Comparison of ENCODE assay signal across 22 cellular contexts in the genomic region with DNA sequence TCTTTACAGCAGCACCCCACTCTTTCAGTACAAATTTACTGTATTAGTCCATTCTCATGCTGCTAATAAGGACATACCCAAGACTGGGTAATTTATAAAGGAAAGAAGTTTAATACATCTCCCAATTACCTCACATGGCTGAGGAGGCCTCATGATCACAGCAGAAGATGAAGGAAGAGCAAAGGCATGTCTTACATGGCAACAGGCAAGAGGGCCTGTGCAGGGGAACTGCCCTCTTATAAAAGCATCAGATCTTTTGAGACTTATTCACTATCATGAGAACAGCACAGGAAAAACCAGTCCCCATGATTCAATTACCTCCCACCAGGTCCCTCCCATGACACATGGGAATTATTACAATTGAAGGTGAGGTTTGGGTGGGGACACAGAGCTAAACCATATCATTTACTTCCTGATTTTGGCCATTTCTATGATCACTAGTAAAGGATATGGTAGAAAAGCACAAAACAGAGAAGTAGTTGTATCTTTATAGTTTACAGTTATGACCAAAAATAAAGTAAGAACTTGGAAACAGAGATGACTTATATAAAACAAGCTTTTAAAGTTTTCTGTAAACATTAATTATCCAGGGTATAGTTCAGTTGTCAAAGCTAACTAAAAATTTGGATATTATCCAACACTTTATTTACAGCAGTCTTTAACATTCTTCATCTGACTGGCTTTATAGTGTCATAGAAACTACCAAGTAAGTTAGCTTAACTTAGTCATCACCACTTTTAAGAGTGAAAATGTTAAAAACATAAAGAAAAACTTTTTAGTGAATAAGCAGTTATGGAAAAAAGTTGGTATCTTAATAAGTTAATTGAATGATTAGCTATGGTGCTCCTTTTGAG.
"Had no signal": no experiment of that assay in that cellular context is flagged by ENCODE, and none has a peak within 500 bp of the region (broad histone marks: within the 10 kb centered on the region; RNA-seq: fewer than 3 reads in every experiment).

No MANE protein-coding gene starts in this region.

- H3K27ac Mint-ChIP-seq: dendritic cell treated with granulocyte-macrophage colony-stimulating factor and Interleukin-4, amounts not matched to agents 40 ng/mL and 50 ng/mL, for 4 days; effector memory CD8-positive, alpha-beta T cell; naive thymus-derived CD4-positive, alpha-beta T cell; nephron progenitor cell; stimulated activated memory B cell treated with anti-CD40 and anti-IgM and Interleukin-4, amounts not matched to agents 10 μg/mL and 1 μg/mL and 100 μg/mL, for 72 hours; stimulated activated naive CD8-positive, alpha-beta T cell treated with anti-CD3 and anti-CD28 coated beads, Interleukin-15, Interleukin-2, amounts not matched to agents 100 ng/mL and 50 ng/mL, for 24 hours had no signal

- H3K27me3 Mint-ChIP-seq: dendritic cell treated with granulocyte-macrophage colony-stimulating factor and Interleukin-4, amounts not matched to agents 40 ng/mL and 50 ng/mL, for 4 days; effector memory CD8-positive, alpha-beta T cell had no signal

- H3K4me1 ChIP-seq: esophagus muscularis mucosa, psoas muscle, spleen, tibial artery, upper lobe of right lung, vagina had no signal

- ATAC-seq: effector memory CD8-positive, alpha-beta T cell; naive thymus-derived CD4-positive, alpha-beta T cell; psoas muscle; sciatic nerve; stimulated activated memory B cell treated with anti-CD40 and anti-IgM and Interleukin-4, amounts not matched to agents 10 μg/mL and 1 μg/mL and 100 μg/mL, for 72 hours; upper lobe of right lung had no signal

- H3K4me1 Mint-ChIP-seq: naive thymus-derived CD4-positive, alpha-beta T cell; nephron progenitor cell; stimulated activated memory B cell treated with anti-CD40 and anti-IgM and Interleukin-4, amounts not matched to agents 10 μg/mL and 1 μg/mL and 100 μg/mL, for 72 hours had no signal

- H3K27me3 ChIP-seq: esophagus muscularis mucosa, hepatocyte, spleen, tibial artery, upper lobe of right lung, vagina had no signal

- DNase-seq: effector memory CD8-positive, alpha-beta T cell; foreskin fibroblast; head of caudate nucleus; kidney glomerular epithelial cell; naive thymus-derived CD4-positive, alpha-beta T cell; nephron progenitor cell; psoas muscle; retina; spleen; stimulated activated CD4-positive, alpha-beta T cell treated with anti-CD3 and anti-CD28 coated beads, Interleukin-15, amount 100 ng/mL, for 24 hours; stimulated activated CD4-positive, alpha-beta T cell treated with anti-CD3 and anti-CD28 coated beads, Interleukin-1b, Interleukin-23, amount 100 ng/mL, for 48 hours; stimulated activated CD4-positive, alpha-beta T cell treated with anti-CD3 and anti-CD28 coated beads, Interleukin-4, amount 100 ng/mL, for 24 hours; tibial artery; upper lobe of right lung had no signal

- H3K27ac ChIP-seq: esophagus muscularis mucosa, hepatocyte, psoas muscle, spleen, tibial artery, upper lobe of right lung, vagina had no signal

- H3K36me3 Mint-ChIP-seq: stimulated activated memory B cell treated with anti-CD40 and anti-IgM and Interleukin-4, amounts not matched to agents 10 μg/mL and 1 μg/mL and 100 μg/mL, for 72 hours had no signal

- H3K4me3 ChIP-seq: esophagus muscularis mucosa, hepatocyte, psoas muscle, spleen, tibial artery, upper lobe of right lung, vagina had no signal

- H3K36me3 ChIP-seq: esophagus muscularis mucosa, spleen, tibial artery, upper lobe of right lung, vagina had no signal

- H3K4me3 Mint-ChIP-seq: dendritic cell treated with granulocyte-macrophage colony-stimulating factor and Interleukin-4, amounts not matched to agents 40 ng/mL and 50 ng/mL, for 4 days; effector memory CD8-positive, alpha-beta T cell; naive thymus-derived CD4-positive, alpha-beta T cell; nephron progenitor cell; stimulated activated memory B cell treated with anti-CD40 and anti-IgM and Interleukin-4, amounts not matched to agents 10 μg/mL and 1 μg/mL and 100 μg/mL, for 72 hours; stimulated activated naive CD8-positive, alpha-beta T cell treated with anti-CD3 and anti-CD28 coated beads, Interleukin-15, Interleukin-2, amounts not matched to agents 100 ng/mL and 50 ng/mL, for 24 hours had no signal

- H3K9me3 ChIP-seq: psoas muscle, tibial artery, upper lobe of right lung, vagina had no signal

- FAIRE-seq: colon had no signal
